8 cellular contexts compared by ENCODE assay signal in genomic region chr5:149549461-149550266, GRCh38. TPM values are rescaled to one million over a fixed set of nuclear protein-coding genes. Genes with fewer than 3 reads are reported as not detected.
A peak's percentile ranks its signal among the peaks of the same experiment; 100 is the strongest.
DNase-seq lines count a peak whose midpoint lies in the region; ATAC-seq, FAIRE-seq and TF ChIP-seq lines count a peak whose summit lies in the region.
"Had no signal": no experiment of that assay in that cellular context is flagged by ENCODE, and none has a peak within 500 bp of the region (broad histone marks: within the 10 kb centered on the region; RNA-seq: fewer than 3 reads in every experiment).

No MANE protein-coding gene starts in this region.

- TF ChIP-seq POLR2A in GM12891 (IDR thresholded peaks at IDR 0.05; ENCODE audit: low read depth, low read length): peak; percentile 74

- H3K9me3 ChIP-seq in upper lobe of right lung: no peaks in the 10 kb centered on the region

- H3K9me3 Mint-ChIP-seq in activated CD4-positive, alpha-beta T cell treated with anti-CD3 and anti-CD28 coated beads, Interleukin-2, amount 10 ng/mL, durations not matched to agents 24 days and 14 days: no peaks in the 10 kb centered on the region
- no peaks in the 10 kb centered on the region for H3K9me3 Mint-ChIP-seq in endothelial cell (ENCODE audit: unreplicated experiment)

- H3K27ac ChIP-seq in upper lobe of right lung: peak overlapping the region; percentile 99

- TF ChIP-seq CTCF in HFF-Myc (IDR thresholded peaks at IDR 0.05; ENCODE audit: low read depth, low read length, missing control alignments): no peak
- no peak for TF ChIP-seq CTCF in endothelial cell (IDR thresholded peaks at IDR 0.05; ENCODE audit: unreplicated experiment)
- TF ChIP-seq CTCF in upper lobe of right lung (IDR thresholded peaks at IDR 0.05): no peak

- DNase-seq in GM12891 (ENCODE audit: insufficient read length, low spot score) (peak; percentile 37), HFF-Myc (ENCODE audit: extremely low read depth, low read depth) (no peak), NCI-H187 treated with DMSO at 0.1 percent for 48 hours (lab: John Stamatoyannopoulos, UW) (peak; percentile 24), endothelial cell (ENCODE audit: low spot score) (peak; percentile 18), myocyte (ENCODE audit: low read depth) (peak; percentile 53), upper lobe of right lung (no peak)
- DNase-seq in activated CD4-positive, alpha-beta T cell treated with anti-CD3 and anti-CD28 coated beads, Interleukin-2, amount 10 ng/mL, durations not matched to agents 24 days and 14 days: peak; percentile 81

- FAIRE-seq in GM12891 (lab: Jason Lieb, UNC): peak; percentile 13
- FAIRE-seq: islet of Langerhans had no signal

- H3K4me3 ChIP-seq in HFF-Myc (replicated peaks; ENCODE audit: low read depth, low read length) (peak overlapping the region; percentile 99), upper lobe of right lung (peak overlapping the region; percentile 99)

- peaks cover 50% of the 10 kb centered on the region for H3K4me1 ChIP-seq in upper lobe of right lung

- H3K36me3 ChIP-seq in upper lobe of right lung: peaks cover 49% of the 10 kb centered on the region

- no peaks in the 10 kb centered on the region for H3K27me3 ChIP-seq in upper lobe of right lung

- no peak for ATAC-seq in upper lobe of right lung

- peaks cover 51% of the 10 kb centered on the region for H3K36me3 Mint-ChIP-seq in activated CD4-positive, alpha-beta T cell treated with anti-CD3 and anti-CD28 coated beads, Interleukin-2, amount 10 ng/mL, durations not matched to agents 24 days and 14 days (ENCODE audit: low read depth)
- peaks cover 31% of the 10 kb centered on the region for H3K36me3 Mint-ChIP-seq in endothelial cell (ENCODE audit: low read depth, unreplicated experiment)

- intact Hi-C loops in activated CD4-positive, alpha-beta T cell treated with anti-CD3 and anti-CD28 coated beads, Interleukin-2, amount 10 ng/mL, durations not matched to agents 24 days and 14 days (cut with micrococcal nuclease): loop anchor here (1.0 to 10.0 kb wide), 5 partner anchors 42 to 1605 kb away; partner anchors contain the start of genes ANXA6, FBXO38 and SLC26A2
- intact Hi-C loops in upper lobe of right lung (cut with DNase I): loop anchor here (5.0 to 10.0 kb wide), 2 partner anchors 55 to 107 kb away; no protein-coding TSS in a partner anchor

- peaks cover 27% of the 10 kb centered on the region for H3K4me1 Mint-ChIP-seq in activated CD4-positive, alpha-beta T cell treated with anti-CD3 and anti-CD28 coated beads, Interleukin-2, amount 10 ng/mL, durations not matched to agents 24 days and 14 days
- H3K4me1 Mint-ChIP-seq in endothelial cell (ENCODE audit: unreplicated experiment): peaks cover 29% of the 10 kb centered on the region

- no peaks in the 10 kb centered on the region for H3K27me3 Mint-ChIP-seq in activated CD4-positive, alpha-beta T cell treated with anti-CD3 and anti-CD28 coated beads, Interleukin-2, amount 10 ng/mL, durations not matched to agents 24 days and 14 days
- H3K27me3 Mint-ChIP-seq in endothelial cell (ENCODE audit: unreplicated experiment): peaks cover 12% of the 10 kb centered on the region

- peak overlapping the region; percentile 98 for H3K27ac Mint-ChIP-seq in activated CD4-positive, alpha-beta T cell treated with anti-CD3 and anti-CD28 coated beads, Interleukin-2, amount 10 ng/mL, durations not matched to agents 24 days and 14 days
- peak overlapping the region; percentile 100 for H3K27ac Mint-ChIP-seq in endothelial cell (ENCODE audit: unreplicated experiment)

- H3K4me3 Mint-ChIP-seq in activated CD4-positive, alpha-beta T cell treated with anti-CD3 and anti-CD28 coated beads, Interleukin-2, amount 10 ng/mL, durations not matched to agents 24 days and 14 days: peak overlapping the region; percentile 97
- H3K4me3 Mint-ChIP-seq in endothelial cell (ENCODE audit: unreplicated experiment): peak overlapping the region; percentile 99

TF ChIP-seq in GM12891, 5 proteins besides CTCF, POLR2A, EP300 and RAD21:
- TF ChIP-seq POU2F2 (IDR thresholded peaks at IDR 0.05; ENCODE audit: low read depth, low read length) (peak; percentile 35; the same call in 1 of the 2 replicates), PAX5 (IDR thresholded peaks at IDR 0.05; ENCODE audit: insufficient read depth, low read length, severe bottlenecking) (no peak), SPI1 (IDR thresholded peaks at IDR 0.05; ENCODE audit: low read depth, low read length) (peak; percentile 98)

RNA-seq across cellular contexts. Expression of gene CSNK1A1, which starts 1.6 kb away (rescaled TPM):
- 64.7 TPM for polyA plus RNA-seq in GM12891 (2012; ENCODE audit: low read depth, missing spikeins)
- total RNA-seq in activated CD4-positive, alpha-beta T cell treated with anti-CD3 and anti-CD28 coated beads, Interleukin-2, amount 10 ng/mL, durations not matched to agents 24 days and 14 days: 175 TPM in 2 replicates
- 242 TPM for total RNA-seq in endothelial cell (ENCODE audit: unreplicated experiment)
- 287 and 364 TPM in 2 replicates for total RNA-seq in myocyte
- 143 TPM for polyA plus RNA-seq in myocyte (2012)
- 191 TPM for total RNA-seq in upper lobe of right lung

RNA-seq across cellular contexts. Expression of gene ARHGEF37, which starts 31.6 kb away (rescaled TPM):
- polyA plus RNA-seq in GM12891 (2012; ENCODE audit: low read depth, missing spikeins): 0.09 TPM
- total RNA-seq in activated CD4-positive, alpha-beta T cell treated with anti-CD3 and anti-CD28 coated beads, Interleukin-2, amount 10 ng/mL, durations not matched to agents 24 days and 14 days: 1.5 and 1.8 TPM in 2 replicates
- total RNA-seq in endothelial cell (ENCODE audit: unreplicated experiment) (4.5 TPM), myocyte (3.1 and 8.3 TPM in 2 replicates), upper lobe of right lung (13.3 TPM)
- polyA plus RNA-seq in myocyte (2012): 5.7 TPM

Comparison
In these comparisons a context has a peak if more than half of its experiments do, and no peak if none do; other contexts are left out.
1. DNase-seq: peak in GM12891 (single experiment), NCI-H187 treated with DMSO at 0.1 percent for 48 hours (single experiment), activated CD4-positive, alpha-beta T cell treated with anti-CD3 and anti-CD28 coated beads, Interleukin-2, amount 10 ng/mL, durations not matched to agents 24 days and 14 days (single experiment), endothelial cell (single experiment) and myocyte (single experiment); none in HFF-Myc (single experiment) and upper lobe of right lung (single experiment).